Comparison of ENCODE assay signal across 8 cellular contexts in genomic region chr13:26254583-26255102, GRCh38. TPM values are rescaled to one million over a fixed set of nuclear protein-coding genes. Genes with fewer than 3 reads are reported as not detected.
DNase-seq lines count a peak whose midpoint lies in the region; ATAC-seq and TF ChIP-seq lines count a peak whose summit lies in the region.

No MANE protein-coding gene starts in this region.

- H4K8ac ChIP-seq in IMR-90 (ENCODE audit: low read depth in 2 of 2, low read length in 2 of 2) = no peak overlapping the region

- 0 out of 2 replicates have a peak, but pooled peaks have one; percentile 6 for TF ChIP-seq CTCF in IMR-90 (conservative IDR thresholded peaks at IDR 0.05; ENCODE audit: low read depth, low read length)
- TF ChIP-seq CTCF in gastrocnemius medialis (IDR thresholded peaks at IDR 0.05 in 4 of 5, conservative IDR thresholded peaks at IDR 0.05 in 1 of 5) = peak in 1 of 5 experiments; percentile 22

- peaks cover 3 to 18% of the 10 kb centered on the region in 2 experiments; a peak in 3 of 4 replicates for H3K79me1 ChIP-seq in IMR-90 (ENCODE audit: low read depth in 1 of 2, low read length in 2 of 2)

- peak overlapping the region; percentile 99 for H2AFZ ChIP-seq in IMR-90 (replicated peaks; ENCODE audit: low read length, poor library complexity)

- H3K27me3 Mint-ChIP-seq in T-helper 17 cell = no peaks in the 10 kb centered on the region

- WGBS in IMR-90 (ENCODE audit: extremely low coverage in 2 of 2, insufficient read length in 1 of 2), 2 experiments = 0% methylated on average over 7 of the region's 35 CpGs; no CpG with 5 or more reads in 1 of the 2 experiments

- TF ChIP-seq POLR2A in IMR-90 (IDR thresholded peaks at IDR 0.05; ENCODE audit: low read depth, low read length) = no peak
- no peak for TF ChIP-seq POLR2A in gastrocnemius medialis (IDR thresholded peaks at IDR 0.05)

- no peaks in the 10 kb centered on the region for H3K27me3 ChIP-seq in IMR-90 (ENCODE audit: control insufficient read depth, insufficient read depth, low read length)
- H3K27me3 ChIP-seq in gastrocnemius medialis = no peaks in the 10 kb centered on the region

- no peaks in the 10 kb centered on the region for H3K9me3 ChIP-seq in IMR-90 (ENCODE audit: control insufficient read depth, insufficient read depth, low read length)
- no peaks in the 10 kb centered on the region for H3K9me3 ChIP-seq in T-helper 17 cell (ENCODE audit: control insufficient read depth, low read length, poor library complexity, severe bottlenecking)
- H3K9me3 ChIP-seq in gastrocnemius medialis = no peaks in the 10 kb centered on the region

- peaks cover 5% of the 10 kb centered on the region; the same call in 1 of the 2 replicates for H3K9me1 ChIP-seq in IMR-90 (ENCODE audit: insufficient read depth, low read length)

- H3K36me3 ChIP-seq in IMR-90 (ENCODE audit: control insufficient read depth, insufficient read depth, low read length) (no peaks in the 10 kb centered on the region), gastrocnemius medialis (no peaks in the 10 kb centered on the region)

- peak overlapping the region; percentile 12 for H2AK9ac ChIP-seq in IMR-90 (replicated peaks; ENCODE audit: low read depth, low read length, poor library complexity)

- BruUV-seq in IMR-90 (replicated peaks; lab: Mats Ljungman, UMichigan) = no TSS peak

- CTCF ChIA-PET in IMR-90 (lab: Yijun Ruan, JAX) = interaction anchor here (0.6 to 1.4 kb wide), 2 partner anchors 19 to 58 kb away, joined by 4 to 5 read pairs; no protein-coding TSS in a partner anchor

- in situ Hi-C loops in IMR-90 (cut with MboI; ENCODE audit: low sequenced_read_pairs) = no loop called here
- in situ Hi-C loops in gastrocnemius medialis (cut with MboI; ENCODE audit: low sequenced_read_pairs in 4 of 4) = no loop called here

- peak overlapping the region; percentile 91 for H3K9ac ChIP-seq in IMR-90 (ENCODE audit: low read depth, low read length)

- intact Hi-C loops in IMR-90 (cut with micrococcal nuclease) (loop anchor here (1.0 to 10.0 kb wide), 3 partner anchors 113 to 444 kb away; no protein-coding TSS in a partner anchor), gastrocnemius medialis (cut with DNase I; ENCODE audit: low total_unique reads) (loop anchor here (1.0 to 10.0 kb wide), 4 partner anchors 33 to 300 kb away; partner anchors contain the start of gene WASF3)

- H3K27ac Mint-ChIP-seq in T-helper 17 cell = peak overlapping the region; percentile 90

- no peak overlapping the region for H2BK120ac ChIP-seq in IMR-90 (ENCODE audit: low read depth, low read length)

- H3K4me1 Mint-ChIP-seq in T-helper 17 cell = peaks cover 22% of the 10 kb centered on the region

- TF ChIP-seq RAD21 in IMR-90 (IDR thresholded peaks at IDR 0.05; ENCODE audit: low read length) = peak; percentile 9; the same call in 1 of the 2 replicates

- H2BK15ac ChIP-seq in IMR-90 (ENCODE audit: low read depth, low read length) = no peak overlapping the region

- H3K4me3 Mint-ChIP-seq in T-helper 17 cell = peak overlapping the region; percentile 99

- DNase-seq in Daoy (ENCODE audit: low read depth) (peak; percentile 41), IMR-90 (peak; percentile 31), T-helper 17 cell (peak; percentile 42 to 43 (median 43)), astrocyte of the hippocampus (ENCODE audit: low read depth, low spot score) (peak; percentile 70), gastrocnemius medialis (peak; percentile 43 to 64), NCI-H1436 treated with DMSO at 0.1 percent for 48 hours (lab: John Stamatoyannopoulos, UW) (no peak)

- peaks cover 19% of the 10 kb centered on the region for H4K20me1 ChIP-seq in IMR-90 (ENCODE audit: insufficient read depth, low read length)

- H2BK20ac ChIP-seq in IMR-90 (ENCODE audit: low read depth, low read length) = no peak overlapping the region

- H3K36me3 Mint-ChIP-seq in T-helper 17 cell (ENCODE audit: low read depth) = peaks cover 3% of the 10 kb centered on the region

- H3K14ac ChIP-seq in IMR-90 (replicated peaks; ENCODE audit: low read depth, low read length) = no peak overlapping the region; the same call in none of the 2 replicates

- no peak overlapping the region for H2AK5ac ChIP-seq in IMR-90 (ENCODE audit: low read depth, low read length)

- H3K23ac ChIP-seq in IMR-90 (ENCODE audit: low read depth, low read length) = peak overlapping the region; percentile 82

- no peak overlapping the region for H4K5ac ChIP-seq in IMR-90 (ENCODE audit: low read depth, low read length)

- no peak overlapping the region for H3K18ac ChIP-seq in IMR-90 (ENCODE audit: low read depth, low read length)

- dilution Hi-C loops in IMR-90 (cut with HindIII; ENCODE audit: low sequenced_read_pairs, unreplicated experiment) = no loop called here

- H3K27ac ChIP-seq in IMR-90 (ENCODE audit: insufficient read depth, low read length) (peak overlapping the region; percentile 68), gastrocnemius medialis (peak overlapping the region; percentile 89 to 95 (median 93))

- POLR2A ChIA-PET in IMR-90 (lab: Charles Lee; ENCODE audit: unreplicated experiment) = interaction anchor here (0.6 kb wide), 1 partner anchor 56 kb away, joined by 8 read pairs; no protein-coding TSS in a partner anchor

- ATAC-seq in GM21576 (IDR thresholded peaks at IDR 0.05; ENCODE audit: unreplicated experiment) (peak; percentile 39), IMR-90 (ENCODE audit: low read depth) (peak; percentile 34), T-helper 17 cell (peak; percentile 53), gastrocnemius medialis (peak; percentile 67 to 69)

- H4K91ac ChIP-seq in IMR-90 (ENCODE audit: insufficient read depth, low read depth, low read length) = no peak overlapping the region; the same call in 1 of the 2 replicates

- peak overlapping the region; percentile 99 for H3K4me2 ChIP-seq in IMR-90 (ENCODE audit: low read depth, low read length)

- 0 out of 2 replicates have a peak overlapping the region, but pooled peaks have one; percentile 31 for H3K4ac ChIP-seq in IMR-90 (ENCODE audit: low read depth, low read length)

- H3K4me3 ChIP-seq in IMR-90 (ENCODE audit: insufficient read depth, low read depth, low read length) = peak overlapping the region; percentile 82
- H3K4me3 ChIP-seq in iPS-11a (ENCODE audit: low read depth, low read length) = peak overlapping the region; percentile 88
- H3K4me3 ChIP-seq in gastrocnemius medialis = peak overlapping the region; percentile 78 to 91 (median 88)

- 0 out of 2 replicates have a peak overlapping the region, but pooled peaks have one; percentile 5 for H3K56ac ChIP-seq in IMR-90 (ENCODE audit: extremely low read depth, insufficient read depth, low read length)

- H3K4me1 ChIP-seq in IMR-90 (ENCODE audit: control insufficient read depth, insufficient read depth, low read length) (no peaks in the 10 kb centered on the region), gastrocnemius medialis (peaks cover 25 to 38% of the 10 kb centered on the region in 2 donors)

- peak overlapping the region; percentile 18 for H2BK5ac ChIP-seq in IMR-90 (ENCODE audit: low read depth, low read length, poor library complexity, severe bottlenecking)

TF ChIP-seq in IMR-90, 13 proteins besides CTCF, POLR2A, EP300 and RAD21:
- TF ChIP-seq ELK1 (IDR thresholded peaks at IDR 0.05; ENCODE audit: borderline replicate concordance, low read depth, low read length) (no peak), USF2 (IDR thresholded peaks at IDR 0.05; ENCODE audit: low read depth, low read length) (no peak), MAZ (IDR thresholded peaks at IDR 0.05; ENCODE audit: borderline replicate concordance, low read depth, low read length) (no peak), CEBPB (IDR thresholded peaks at IDR 0.05; ENCODE audit: low read depth, low read length) (no peak), MAFK (IDR thresholded peaks at IDR 0.05; ENCODE audit: low read depth, low read length) (no peak), RFX5 (IDR thresholded peaks at IDR 0.05; ENCODE audit: low read depth, low read length) (no peak), CHD1 (IDR thresholded peaks at IDR 0.05; ENCODE audit: low read depth, low read length) (no peak), RCOR1 (IDR thresholded peaks at IDR 0.05; ENCODE audit: insufficient replicate concordance, low read length) (no peak), FOS (IDR thresholded peaks at IDR 0.05; ENCODE audit: low read depth, low read length) (no peak)

RNA-seq across cellular contexts. Expression of gene CDK8, which starts 0.7 kb away (rescaled TPM):
- 15.0 and 16.5 TPM in 2 replicates for total RNA-seq in Daoy (2014; rRNA removed; shearing (Covaris generic))
- total RNA-seq in IMR-90 (2012; rRNA removed) = 19.0 and 21.9 TPM in 2 replicates
- polyA plus RNA-seq in IMR-90 (2012; rRNA removed) = 13.5 and 15.4 TPM in 2 replicates
- 4.7 TPM in 2 replicates for polyA plus RNA-seq in IMR-90 (2012; cell fraction: cytosol; rRNA removed)
- polyA plus RNA-seq in IMR-90 (2012; cell fraction: nucleus; rRNA removed; ENCODE audit: low replicate concordance) = 11.9 and 24.7 TPM in 2 replicates
- total RNA-seq in T-helper 17 cell = 10 to 100 TPM in 1 of 2 donors, 1 to 10 TPM in 1; 9.1 to 11.3 TPM
- 10 to 100 TPM in 3 of 4 donors, 1 to 10 TPM in 1; 9.4 to 11.0 (median 10.3) TPM for total RNA-seq in gastrocnemius medialis

RNA-seq across cellular contexts. Expression of gene RNF6, which starts 32.5 kb away (rescaled TPM):
- total RNA-seq in Daoy (2014; rRNA removed; shearing (Covaris generic)) = 23.7 and 48.2 TPM in 2 replicates
- total RNA-seq in IMR-90 (2012; rRNA removed) (33.3 and 51.1 TPM in 2 replicates), T-helper 17 cell (10 to 100 TPM; 39.1 to 44.3 TPM), gastrocnemius medialis (10 to 100 TPM; 28.6 to 36.1 (median 32.2) TPM)
- polyA plus RNA-seq in IMR-90 (2012; rRNA removed) = 19.7 and 22.9 TPM in 2 replicates
- 3.1 and 4.7 TPM in 2 replicates for polyA plus RNA-seq in IMR-90 (2012; cell fraction: cytosol; rRNA removed)
- polyA plus RNA-seq in IMR-90 (2012; cell fraction: nucleus; rRNA removed; ENCODE audit: low replicate concordance) = 0.95 and 9.2 TPM in 2 replicates
